ENCODE assay signal across 8 cellular contexts in genomic region chr7:24572421-24573007, GRCh38. TPM values are rescaled to one million over a fixed set of nuclear protein-coding genes. Genes with fewer than 3 reads are reported as not detected.
DNase-seq lines count a peak whose midpoint lies in the region; ATAC-seq, FAIRE-seq and TF ChIP-seq lines count a peak whose summit lies in the region.

No MANE protein-coding gene starts in this region.

- FAIRE-seq in RCC 7860 (lab: Jason Lieb, UNC) = peak; percentile 76

- TF ChIP-seq CTCF in AG10803 (conservative IDR thresholded peaks at IDR 0.05; ENCODE audit: low read length) = no peak
- TF ChIP-seq CTCF in right atrium auricular region (IDR thresholded peaks at IDR 0.05) = no peak

- peaks cover 0 to 14% of the 10 kb centered on the region in 2 donors for H3K4me1 ChIP-seq in right atrium auricular region

- intact Hi-C loops in posterior vena cava (cut with DNase I) = no loop called here

- DNase-seq in AG10803 (ENCODE audit: low read depth) = peak; percentile 44
- DNase-seq in H4 (ENCODE audit: low spot score) = peak; percentile 25
- DNase-seq in RCC 7860 (ENCODE audit: low spot score) = peak; percentile 72
- DNase-seq in anterior cingulate cortex (lab: John Stamatoyannopoulos, UW) = peak in 41 of 58 donors; percentile 5 to 80 (median 37)
- peak; percentile 75 for DNase-seq in right atrium auricular region (ENCODE audit: low spot score)
- DNase-seq in posterior vena cava (ENCODE audit: low spot score) = peak; percentile 80
- DNase-seq in NCI-H1694 treated with DMSO at 0.1 percent for 48 hours (lab: John Stamatoyannopoulos, UW) = no peak

- peak overlapping the region; percentile 76 to 84 for H3K27ac ChIP-seq in right atrium auricular region

- H3K9me3 ChIP-seq in right atrium auricular region = no peaks in the 10 kb centered on the region

- no peaks in the 10 kb centered on the region for H3K27me3 ChIP-seq in right atrium auricular region

- peak overlapping the region; percentile 76 for H3K4me3 ChIP-seq in AG10803 (ENCODE audit: low read length)
- peak overlapping the region; percentile 69 to 71 for H3K4me3 ChIP-seq in right atrium auricular region

- no peak for ATAC-seq in GM21360 (IDR thresholded peaks at IDR 0.05; ENCODE audit: unreplicated experiment)

- no peaks in the 10 kb centered on the region for H3K36me3 ChIP-seq in right atrium auricular region

RNA-seq across cellular contexts. Expression of gene PALS2, which starts 0.7 kb away (rescaled TPM):
- total RNA-seq in H4 (2014; rRNA removed; shearing (Covaris generic)) = 40.0 and 49.1 TPM in 2 replicates
- total RNA-seq in right atrium auricular region (1 to 10 TPM; 8.2 to 9.0 TPM), posterior vena cava (10 to 100 TPM; 37.4 to 43.1 TPM)
